27 cellular contexts compared by ENCODE assay signal in the genomic region with DNA sequence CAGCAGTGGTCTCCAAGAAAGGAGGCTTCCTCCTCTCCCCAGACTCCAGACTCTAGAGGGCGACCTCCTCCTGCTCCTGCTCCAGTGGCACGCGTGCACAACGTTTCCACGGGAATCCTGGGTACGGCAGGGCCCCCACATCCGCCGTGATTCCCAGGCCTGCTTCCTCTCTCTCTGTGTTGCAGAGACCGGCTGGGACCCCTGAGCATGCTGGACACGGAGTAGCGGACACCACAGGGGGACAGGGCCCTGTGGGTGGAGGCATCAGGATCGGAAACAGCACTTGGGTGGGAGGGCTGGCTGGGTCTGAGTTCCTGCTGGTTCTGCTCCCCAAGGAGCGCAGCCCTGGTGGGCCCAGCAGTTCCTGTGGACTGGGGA.
"Had no signal": no experiment of that assay in that cellular context is flagged by ENCODE, and none has a peak within 500 bp of the region (broad histone marks: within the 10 kb centered on the region; RNA-seq: fewer than 3 reads in every experiment).

No MANE protein-coding gene starts in this region.

- DNase-seq: activated CD4-positive, alpha-beta memory T cell treated with anti-CD3 and anti-CD28 coated beads for 36 hours; activated CD4-positive, alpha-beta T cell treated with anti-CD3 and anti-CD28 coated beads for 1 hour; activated CD4-positive, alpha-beta T cell treated with anti-CD3 and anti-CD28 coated beads for 4 hours; activated CD8-positive, alpha-beta memory T cell treated with anti-CD3 and anti-CD28 coated beads, Interleukin-2, amount 10 ng/mL, durations not matched to agents 7 days and 5 days; activated CD8-positive, alpha-beta memory T cell treated with anti-CD3 and anti-CD28 coated beads, Interleukin-2, amount 50 U/mL, for 4 hours; activated CD8-positive, alpha-beta T cell treated with anti-CD3 and anti-CD28 coated beads, Interleukin-2, amount 10 ng/mL, durations not matched to agents 7 days and 5 days; activated effector memory CD4-positive, alpha-beta T cell treated with anti-CD3 and anti-CD28 coated beads, Interleukin-2, amount 50 U/mL, for 16 hours; activated naive CD4-positive, alpha-beta T cell treated with anti-CD3 and anti-CD28 coated beads, Interleukin-2, amount 10 ng/mL, durations not matched to agents 7 days and 5 days; activated naive CD8-positive, alpha-beta T cell treated with anti-CD3 and anti-CD28 coated beads, Interleukin-2, amount 10 ng/mL, durations not matched to agents 7 days and 5 days; activated T-cell treated with anti-CD3 and anti-CD28 coated beads, Interleukin-2, amount 50 U/mL, for 1 hour; activated T-cell treated with anti-CD3 and anti-CD28 coated beads, Interleukin-2, amount 50 U/mL, for 48 hours; central memory CD4-positive, alpha-beta T cell; cerebellar nuclear complex; colonic mucosa; effector CD8-positive, alpha-beta T cell; esophagus squamous epithelium; head of caudate nucleus; T-helper 2 cell had no signal

- H3K27me3 ChIP-seq: ascending aorta, breast epithelium, cardiac muscle cell, colonic mucosa, esophagus squamous epithelium had no signal

- H3K36me3 ChIP-seq: ascending aorta, breast epithelium, cardiac muscle cell, colonic mucosa, esophagus squamous epithelium had no signal

- H3K4me3 Mint-ChIP-seq: activated CD4-positive, alpha-beta memory T cell treated with anti-CD3 and anti-CD28 coated beads for 36 hours; activated CD8-positive, alpha-beta memory T cell treated with anti-CD3 and anti-CD28 coated beads, Interleukin-2, amount 10 ng/mL, durations not matched to agents 7 days and 5 days; activated CD8-positive, alpha-beta T cell treated with anti-CD3 and anti-CD28 coated beads, Interleukin-2, amount 10 ng/mL, durations not matched to agents 7 days and 5 days; activated naive CD4-positive, alpha-beta T cell treated with anti-CD3 and anti-CD28 coated beads, Interleukin-2, amount 10 ng/mL, durations not matched to agents 7 days and 5 days; activated naive CD8-positive, alpha-beta T cell treated with anti-CD3 and anti-CD28 coated beads, Interleukin-2, amount 10 ng/mL, durations not matched to agents 7 days and 5 days; activated T-helper 1 cell treated with anti-CD3 and anti-CD28 coated beads, Interleukin-12 subunit alpha, Interleukin-12 subunit beta, Interleukin-2, Interleukin-4 antibody, amounts not matched to agents 30 ng/mL and 10 ng/mL and 1 ng/mL, durations not matched to agents 14 hours and 24 hours and 36 hours; brain; WTC11 had no signal

- H3K27ac Mint-ChIP-seq: activated CD4-positive, alpha-beta memory T cell treated with anti-CD3 and anti-CD28 coated beads for 36 hours; activated CD8-positive, alpha-beta memory T cell treated with anti-CD3 and anti-CD28 coated beads, Interleukin-2, amount 10 ng/mL, durations not matched to agents 7 days and 5 days; activated CD8-positive, alpha-beta T cell treated with anti-CD3 and anti-CD28 coated beads, Interleukin-2, amount 10 ng/mL, durations not matched to agents 7 days and 5 days; activated naive CD4-positive, alpha-beta T cell treated with anti-CD3 and anti-CD28 coated beads, Interleukin-2, amount 10 ng/mL, durations not matched to agents 7 days and 5 days; activated naive CD4-positive, alpha-beta T cell treated with anti-CD3 and anti-CD28 coated beads, Interleukin-2, amount 50 U/mL, for 72 hours; activated naive CD8-positive, alpha-beta T cell treated with anti-CD3 and anti-CD28 coated beads, Interleukin-2, amount 10 ng/mL, durations not matched to agents 7 days and 5 days; activated T-helper 1 cell treated with anti-CD3 and anti-CD28 coated beads, Interleukin-12 subunit alpha, Interleukin-12 subunit beta, Interleukin-2, Interleukin-4 antibody, amounts not matched to agents 30 ng/mL and 10 ng/mL and 1 ng/mL, durations not matched to agents 14 hours and 24 hours and 36 hours; activated T-helper 2 cell treated with anti-CD3 and anti-CD28 coated beads, Interferon-gamma antibody, Interleukin-2, Interleukin-4, amounts not matched to agents 10 μg/mL and 5 μg/mL and 100 μg/mL, durations not matched to agents 14 hours and 24 hours and 36 hours; brain; WTC11 had no signal

- H3K4me3 ChIP-seq: ascending aorta, breast epithelium, cardiac muscle cell, colonic mucosa, esophagus squamous epithelium had no signal

- H3K4me1 Mint-ChIP-seq: activated CD8-positive, alpha-beta memory T cell treated with anti-CD3 and anti-CD28 coated beads, Interleukin-2, amount 10 ng/mL, durations not matched to agents 7 days and 5 days; activated naive CD4-positive, alpha-beta T cell treated with anti-CD3 and anti-CD28 coated beads, Interleukin-2, amount 10 ng/mL, durations not matched to agents 7 days and 5 days; activated naive CD8-positive, alpha-beta T cell treated with anti-CD3 and anti-CD28 coated beads, Interleukin-2, amount 10 ng/mL, durations not matched to agents 7 days and 5 days; brain; WTC11 had no signal

- H3K9me3 Mint-ChIP-seq: activated CD4-positive, alpha-beta memory T cell treated with anti-CD3 and anti-CD28 coated beads for 36 hours; activated naive CD4-positive, alpha-beta T cell treated with anti-CD3 and anti-CD28 coated beads, Interleukin-2, amount 10 ng/mL, durations not matched to agents 7 days and 5 days; activated naive CD4-positive, alpha-beta T cell treated with anti-CD3 and anti-CD28 coated beads, Interleukin-2, amount 50 U/mL, for 72 hours; activated T-helper 1 cell treated with anti-CD3 and anti-CD28 coated beads, Interleukin-12 subunit alpha, Interleukin-12 subunit beta, Interleukin-2, Interleukin-4 antibody, amounts not matched to agents 30 ng/mL and 10 ng/mL and 1 ng/mL, durations not matched to agents 14 hours and 24 hours and 36 hours; activated T-helper 2 cell treated with anti-CD3 and anti-CD28 coated beads, Interferon-gamma antibody, Interleukin-2, Interleukin-4, amounts not matched to agents 10 μg/mL and 5 μg/mL and 100 μg/mL, durations not matched to agents 14 hours and 24 hours and 36 hours had no signal

- H3K27ac ChIP-seq: ascending aorta, breast epithelium, cardiac muscle cell, colonic mucosa, epithelial cell of prostate, esophagus squamous epithelium had no signal

- H3K9me3 ChIP-seq: ascending aorta, colonic mucosa, esophagus squamous epithelium had no signal

- H3K27me3 Mint-ChIP-seq: activated CD4-positive, alpha-beta memory T cell treated with anti-CD3 and anti-CD28 coated beads for 36 hours had no signal

- H3K36me3 Mint-ChIP-seq: activated CD4-positive, alpha-beta memory T cell treated with anti-CD3 and anti-CD28 coated beads for 36 hours; activated CD8-positive, alpha-beta memory T cell treated with anti-CD3 and anti-CD28 coated beads, Interleukin-2, amount 10 ng/mL, durations not matched to agents 7 days and 5 days; activated naive CD4-positive, alpha-beta T cell treated with anti-CD3 and anti-CD28 coated beads, Interleukin-2, amount 10 ng/mL, durations not matched to agents 7 days and 5 days; activated naive CD8-positive, alpha-beta T cell treated with anti-CD3 and anti-CD28 coated beads, Interleukin-2, amount 10 ng/mL, durations not matched to agents 7 days and 5 days; brain had no signal

- H3K4me1 ChIP-seq: ascending aorta, breast epithelium, colonic mucosa, esophagus squamous epithelium had no signal
